1 cellular context compared by ENCODE assay signal in genomic region chr22:23086263-23086662, GRCh38.
TF ChIP-seq lines count a peak whose summit lies in the region.

No MANE protein-coding gene starts in this region.

TF ChIP-seq in HepG2, 621 proteins besides CTCF, POLR2A, EP300 and RAD21:
- TF ChIP-seq ZNF281 (CRISPR knock-in tag; IDR thresholded peaks at IDR 0.05; ENCODE audit: borderline replicate concordance) = no peak
- TF ChIP-seq AGO2 (optimal IDR thresholded peaks at IDR 0.05; ENCODE audit: low read depth, low read length) = peak; percentile 30
TF ChIP-seq in HepG2: peak in this region for 1.
